In the genomic region with DNA sequence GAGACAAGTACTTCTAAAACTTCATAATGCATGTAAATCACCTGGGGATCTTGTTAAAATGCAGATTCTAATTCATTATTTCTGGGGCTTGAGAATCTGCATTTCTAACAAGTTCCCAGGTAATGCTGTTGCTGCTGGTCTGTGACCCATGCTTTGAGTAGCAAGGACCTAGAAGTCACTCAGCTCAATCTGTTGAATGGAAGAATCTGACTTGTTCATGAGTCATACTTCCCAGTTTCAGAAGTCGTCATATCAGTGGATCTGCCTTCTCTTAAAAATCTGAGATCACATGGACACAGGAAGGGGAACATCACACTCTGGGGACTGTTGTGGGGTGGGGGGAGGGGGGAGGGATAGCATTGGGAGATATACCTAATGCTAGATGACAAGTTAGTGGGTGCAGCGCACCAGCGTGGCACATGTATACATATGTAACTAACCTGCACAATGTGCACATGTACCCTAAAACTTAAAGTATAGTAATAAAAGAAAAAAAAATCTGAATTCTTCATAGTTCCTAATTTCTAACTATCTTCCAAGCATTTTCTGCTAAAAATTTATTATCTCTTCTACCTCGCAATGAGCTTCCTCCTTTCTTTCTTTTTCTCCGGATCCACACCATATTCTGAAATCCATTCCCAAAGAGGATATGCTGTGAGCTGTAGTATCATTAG, we compare ENCODE assay signal across 8 cellular contexts. TPM values are rescaled to one million over a fixed set of nuclear protein-coding genes. Genes with fewer than 3 reads are reported as not detected.
DNase-seq lines count a peak whose midpoint lies in the region; ATAC-seq lines count a peak whose summit lies in the region.
"Not testable (repeated sequence)": the region's sequence is repeated elsewhere in the genome, so short reads cannot be mapped to it uniquely, and the experiment has no call there.

No MANE protein-coding gene starts in this region.

- ATAC-seq in GM19452 (IDR thresholded peaks at IDR 0.05; ENCODE audit: unreplicated experiment) (peak; percentile 79), HG02852 (IDR thresholded peaks at IDR 0.05; ENCODE audit: unreplicated experiment) (peak; percentile 76), T-cell (replicated peaks in 1 of 4) (peak in 3 of 4 experiments; percentile 39 to 50 (median 45))
- ATAC-seq in stimulated activated naive CD8-positive, alpha-beta T cell treated with anti-CD3 and anti-CD28 coated beads, Interleukin-15, Interleukin-2, amounts not matched to agents 100 U/mL and 50 U/mL, for 24 hours = peak; percentile 90

- H3K27ac Mint-ChIP-seq in T-cell = peak overlapping the region; percentile 68 to 89
- H3K27ac Mint-ChIP-seq in immature natural killer cell = peak overlapping the region; percentile 38 to 89 (median 64)

- peak overlapping the region in 1 of 3 donors; percentile 28 for H3K4me3 Mint-ChIP-seq in T-cell
- H3K4me3 Mint-ChIP-seq in immature natural killer cell = not testable (repeated sequence)

- CTCF ChIA-PET in T-cell (lab: Charles Lee) = not testable (repeated sequence)

- H3K36me3 Mint-ChIP-seq in T-cell, immature natural killer cell: not testable (repeated sequence)

- DNase-seq in GM04503 (ENCODE audit: low read depth) (peak; percentile 13), HS-27A (ENCODE audit: low read depth) (peak; percentile 41), amniotic epithelial cell (ENCODE audit: low read depth) (peak; percentile 53)
- DNase-seq in T-cell, immature natural killer cell: not testable (repeated sequence)
- DNase-seq in stimulated activated naive CD8-positive, alpha-beta T cell treated with anti-CD3 and anti-CD28 coated beads, Interleukin-15, Interleukin-2, amounts not matched to agents 100 U/mL and 50 U/mL, for 24 hours = peak; percentile 14

- H3K9me3 Mint-ChIP-seq in T-cell, immature natural killer cell: not testable (repeated sequence)

- H3K4me1 Mint-ChIP-seq in T-cell = peaks cover 68 to 79% (median 72%) of the 10 kb centered on the region in 3 donors
- H3K4me1 Mint-ChIP-seq in immature natural killer cell = peaks cover 74 to 80% of the 10 kb centered on the region in 2 donors

- H3K27me3 Mint-ChIP-seq in T-cell; immature natural killer cell (ENCODE audit: low read depth in 3 of 3): not testable (repeated sequence)

- POLR2A ChIA-PET in T-cell (lab: Charles Lee) = interaction anchor here in 1 of 2 donors (0.6 kb wide), 1 partner anchor 506 kb away, joined by 3 read pairs; no protein-coding TSS in a partner anchor

RNA-seq across cellular contexts. Expression of a gene that starts 46.2 kb away (rescaled TPM):
- total RNA-seq in T-cell = 1 to 10 TPM; 1.7 to 5.6 (median 4.4) TPM
- 100 to 1,000 TPM; 105 to 117 (median 116) TPM for polyA plus RNA-seq in immature natural killer cell
